ENCODE assay signal across 8 cellular contexts in the genomic region with DNA sequence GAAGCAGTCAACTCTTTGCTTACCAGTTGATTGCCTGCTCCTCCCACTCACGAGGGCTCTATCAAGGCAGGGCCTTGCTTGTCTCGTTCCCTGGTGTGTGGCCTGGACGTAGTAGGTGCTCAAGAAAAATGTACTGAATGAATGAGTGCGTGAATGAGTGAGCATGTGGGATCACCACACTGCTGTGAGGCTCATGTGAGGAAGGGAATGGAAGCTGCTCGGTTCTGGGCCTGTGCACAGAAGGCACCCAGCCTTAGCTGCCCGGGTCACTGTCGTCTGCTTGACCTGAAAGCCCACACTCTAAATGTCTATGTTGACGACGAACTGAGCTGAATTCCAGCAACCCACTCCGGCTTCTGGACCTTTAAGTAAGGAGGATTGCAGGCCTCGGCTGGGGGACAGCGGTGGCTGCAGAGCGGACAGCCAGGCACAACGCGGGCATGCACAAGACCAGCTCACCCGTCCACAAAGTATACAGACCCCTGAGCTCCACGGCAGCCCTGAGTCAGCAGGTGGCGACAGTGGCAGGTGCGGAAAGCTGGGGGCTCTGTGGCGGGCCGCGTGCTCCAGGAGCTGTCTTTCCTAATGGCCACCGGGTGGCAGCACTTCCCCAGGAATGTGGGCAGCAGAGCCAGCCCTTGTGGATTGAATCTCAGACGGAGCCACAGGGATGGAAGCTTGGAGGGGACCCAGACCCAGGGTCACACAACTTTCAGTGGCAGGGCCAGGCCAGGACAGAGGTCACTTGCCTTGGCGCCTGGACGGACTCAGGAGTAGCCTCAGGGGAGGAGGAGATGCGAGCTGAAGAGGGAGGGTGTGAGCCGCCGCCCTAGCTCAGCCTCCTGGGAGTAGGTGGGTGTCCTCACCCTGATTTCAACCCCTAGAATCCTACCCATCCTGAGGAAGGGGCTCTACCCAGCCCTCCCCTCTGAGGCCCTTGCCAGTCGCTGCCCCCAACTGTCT. TPM values are rescaled to one million over a fixed set of nuclear protein-coding genes. Genes with fewer than 3 reads are reported as not detected.
A peak's percentile ranks its signal among the peaks of the same experiment; 100 is the strongest.
DNase-seq lines count a peak whose midpoint lies in the region; ATAC-seq and TF ChIP-seq lines count a peak whose summit lies in the region.

No MANE protein-coding gene starts in this region.

- no peaks in the 10 kb centered on the region for H3K9me3 ChIP-seq in PC-9 (ENCODE audit: insufficient read depth, low read depth)
- no peaks in the 10 kb centered on the region for H3K9me3 ChIP-seq in esophagus muscularis mucosa

- H4K20me1 ChIP-seq in PC-9 (ENCODE audit: insufficient read depth) = no peaks in the 10 kb centered on the region

- H3K4me3 Mint-ChIP-seq in naive thymus-derived CD8-positive, alpha-beta T cell = no peak overlapping the region
- H3K4me3 Mint-ChIP-seq in stimulated activated memory B cell treated with anti-CD40 and anti-IgM and Interleukin-4, amounts not matched to agents 10 μg/mL and 1 μg/mL and 100 μg/mL, for 72 hours = no peak overlapping the region

- no peaks in the 10 kb centered on the region for H3K36me3 ChIP-seq in PC-9 (ENCODE audit: low read depth)
- no peaks in the 10 kb centered on the region for H3K36me3 ChIP-seq in esophagus muscularis mucosa

- TF ChIP-seq CTCF in GM12873 (IDR thresholded peaks at IDR 0.05; ENCODE audit: insufficient read depth, low read depth, low read length, missing control alignments) (peak; percentile 84), LNCAP (IDR thresholded peaks at IDR 0.05) (peak; percentile 93), PC-9 (conservative IDR thresholded peaks at IDR 0.05) (peak; percentile 97), esophagus muscularis mucosa (IDR thresholded peaks at IDR 0.05) (peak; percentile 75 to 91 (median 91))

- CTCF ChIA-PET in PC-9 (lab: Charles Lee) = interaction anchor here (0.6 to 1.3 kb wide), 15 partner anchors 10 to 714 kb away, joined by 3 to 11 read pairs (median 4); a partner anchor contains a TSS

- peaks cover 5 to 13% (median 10%) of the 10 kb centered on the region in 4 donors for H3K4me1 Mint-ChIP-seq in naive thymus-derived CD8-positive, alpha-beta T cell
- peaks cover 19% of the 10 kb centered on the region for H3K4me1 Mint-ChIP-seq in stimulated activated memory B cell treated with anti-CD40 and anti-IgM and Interleukin-4, amounts not matched to agents 10 μg/mL and 1 μg/mL and 100 μg/mL, for 72 hours

- H3K27ac Mint-ChIP-seq in naive thymus-derived CD8-positive, alpha-beta T cell = peak overlapping the region in 4 of 10 donors; percentile 34 to 45 (median 40)
- no peak overlapping the region for H3K27ac Mint-ChIP-seq in stimulated activated memory B cell treated with anti-CD40 and anti-IgM and Interleukin-4, amounts not matched to agents 10 μg/mL and 1 μg/mL and 100 μg/mL, for 72 hours

- peak overlapping the region; percentile 44 for H3K4me2 ChIP-seq in PC-9

- TF ChIP-seq POLR2A in esophagus muscularis mucosa (IDR thresholded peaks at IDR 0.05; ENCODE audit: low read depth) = no peak

- POLR2A ChIA-PET in PC-9 (lab: Charles Lee; ENCODE audit: unreplicated experiment) = interaction anchor here (0.5 to 0.6 kb wide), 3 partner anchors 225 to 644 kb away, joined by 9 to 17 read pairs (median 10); no protein-coding TSS in a partner anchor
- POLR2A ChIA-PET in naive thymus-derived CD8-positive, alpha-beta T cell (lab: Charles Lee) = interaction anchor here (0.6 to 1.1 kb wide), 5 partner anchors 264 to 629 kb away, joined by 3 to 7 read pairs (median 4); no protein-coding TSS in a partner anchor

- H3K9me3 Mint-ChIP-seq in naive thymus-derived CD8-positive, alpha-beta T cell = no peaks in the 10 kb centered on the region
- H3K9me3 Mint-ChIP-seq in stimulated activated memory B cell treated with anti-CD40 and anti-IgM and Interleukin-4, amounts not matched to agents 10 μg/mL and 1 μg/mL and 100 μg/mL, for 72 hours = no peaks in the 10 kb centered on the region

- H3K4me1 ChIP-seq in PC-9 (replicated peaks; ENCODE audit: insufficient read depth) = no peaks in the 10 kb centered on the region
- peaks cover 14 to 27% (median 18%) of the 10 kb centered on the region in 4 donors for H3K4me1 ChIP-seq in esophagus muscularis mucosa

- peaks cover 0 to 9% (median 2%) of the 10 kb centered on the region in 5 donors for H3K27me3 Mint-ChIP-seq in naive thymus-derived CD8-positive, alpha-beta T cell
- peaks cover 29% of the 10 kb centered on the region for H3K27me3 Mint-ChIP-seq in stimulated activated memory B cell treated with anti-CD40 and anti-IgM and Interleukin-4, amounts not matched to agents 10 μg/mL and 1 μg/mL and 100 μg/mL, for 72 hours

- no peak overlapping the region for H2AFZ ChIP-seq in PC-9

- 33% methylated on average over 22 of the region's 30 CpGs for WGBS in esophagus muscularis mucosa

- H3K9me2 ChIP-seq in PC-9 (ENCODE audit: insufficient read depth) = no peaks in the 10 kb centered on the region

- peak; percentile 80 for ATAC-seq in naive thymus-derived CD8-positive, alpha-beta T cell
- ATAC-seq in stimulated activated memory B cell treated with anti-CD40 and anti-IgM and Interleukin-4, amounts not matched to agents 10 μg/mL and 1 μg/mL and 100 μg/mL, for 72 hours = peak; percentile 88
- ATAC-seq in HG03521 (IDR thresholded peaks at IDR 0.05; ENCODE audit: unreplicated experiment) = no peak

- H3K27ac ChIP-seq in PC-9 (no peak overlapping the region), esophagus muscularis mucosa (replicated peaks in 1 of 4) (peak overlapping the region in 1 of 4 donors; percentile 2)

- no peak overlapping the region for H3K4me3 ChIP-seq in PC-9
- no peak overlapping the region for H3K4me3 ChIP-seq in esophagus muscularis mucosa

- DNase-seq in PC-9 = peak; percentile 70 to 85
- peak; percentile 81 for DNase-seq in activated T-cell treated with anti-CD3 and anti-CD28 coated beads, Interleukin-2, amount 50 U/mL, for 1 hour
- no peak for DNase-seq in esophagus muscularis mucosa (ENCODE audit: extremely low spot score)
- DNase-seq in naive thymus-derived CD8-positive, alpha-beta T cell = peak; percentile 63 to 87 (median 76)

- TF ChIP-seq EP300 in esophagus muscularis mucosa (IDR thresholded peaks at IDR 0.05) = no peak

- no peaks in the 10 kb centered on the region for H3K36me3 Mint-ChIP-seq in naive thymus-derived CD8-positive, alpha-beta T cell
- no peaks in the 10 kb centered on the region for H3K36me3 Mint-ChIP-seq in stimulated activated memory B cell treated with anti-CD40 and anti-IgM and Interleukin-4, amounts not matched to agents 10 μg/mL and 1 μg/mL and 100 μg/mL, for 72 hours

- intact Hi-C loops in PC-9 (cut with micrococcal nuclease; ENCODE audit: unreplicated experiment) (loop anchor here (1.0 to 10.0 kb wide), 7 partner anchors 153 to 1083 kb away; a partner anchor contains a TSS), esophagus muscularis mucosa (cut with DNase I) (loop anchor here (5.0 kb wide), 1 partner anchor 300 kb away; no protein-coding TSS in a partner anchor)

- no peaks in the 10 kb centered on the region for H3K27me3 ChIP-seq in PC-9 (ENCODE audit: insufficient read depth, low read depth)
- peaks cover 0 to 12% (median 0%) of the 10 kb centered on the region in 4 donors for H3K27me3 ChIP-seq in esophagus muscularis mucosa

- peaks cover 30% of the 10 kb centered on the region for H3F3A ChIP-seq in PC-9 (ENCODE audit: insufficient read depth, low read depth)

- no TSS peak for BruUV-seq in PC-9 (replicated peaks; lab: Mats Ljungman, UMichigan)

- no peaks in the 10 kb centered on the region for H3K79me2 ChIP-seq in PC-9 (ENCODE audit: low read depth)

RNA-seq across cellular contexts. Expression of a gene that starts 5.0 kb away (rescaled TPM):
- total RNA-seq in PC-9 (2021) (52.0 and 55.9 TPM in 2 replicates), esophagus muscularis mucosa (10 to 100 TPM; 23.3 to 36.1 (median 31.1) TPM)
- total RNA-seq in naive thymus-derived CD8-positive, alpha-beta T cell = 10 to 100 TPM; 24.1 to 28.8 TPM
- 1 to 10 TPM; 4.5 to 7.7 (median 6.6) TPM for polyA plus RNA-seq in naive thymus-derived CD8-positive, alpha-beta T cell

RNA-seq across cellular contexts. Expression of a gene that starts 31.8 kb away (rescaled TPM):
- total RNA-seq in PC-9 (2021) = not detected in 2 replicates
- total RNA-seq in esophagus muscularis mucosa = under 1 TPM in 3 of 4 donors, not detected in 1; 0.29 to 0.65 (median 0.33) TPM
- not detected for total RNA-seq in naive thymus-derived CD8-positive, alpha-beta T cell
- not detected for polyA plus RNA-seq in naive thymus-derived CD8-positive, alpha-beta T cell

RNA-seq across cellular contexts. Expression of a gene that starts 58.3 kb away (rescaled TPM):
- total RNA-seq in PC-9 (2021) (7.1 and 9.7 TPM in 2 replicates), esophagus muscularis mucosa (1 to 10 TPM in 1 of 4 donors, under 1 TPM in 3; 0.13 to 1.1 (median 0.58) TPM)
- 1 to 10 TPM; 2.2 to 2.7 TPM for total RNA-seq in naive thymus-derived CD8-positive, alpha-beta T cell
- polyA plus RNA-seq in naive thymus-derived CD8-positive, alpha-beta T cell = not detected
